In the genomic region with DNA sequence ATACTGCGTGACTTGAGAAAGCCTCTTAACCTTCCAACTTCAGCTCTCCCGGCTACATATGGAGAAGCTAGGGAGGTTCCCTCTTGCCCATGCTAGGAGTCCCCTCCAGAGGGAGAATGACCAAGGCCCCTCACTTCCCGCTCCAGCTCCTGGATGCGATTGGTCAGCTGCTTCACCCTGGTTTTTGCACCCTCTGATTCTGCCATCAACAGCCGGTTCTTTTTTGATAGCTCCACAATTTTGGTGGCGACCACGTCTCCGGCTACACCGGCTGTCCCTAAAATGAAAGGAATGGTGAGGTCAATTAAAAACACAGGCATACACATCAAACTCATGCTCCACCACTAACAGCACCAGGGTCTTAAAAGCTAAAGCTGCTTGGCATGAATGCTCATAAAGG, we compare ENCODE assay signal across 1 cellular context.
TF ChIP-seq lines count a peak whose summit lies in the region.

No MANE protein-coding gene starts in this region.

TF ChIP-seq in HepG2, 621 proteins besides CTCF, POLR2A, EP300 and RAD21:
- no peak for TF ChIP-seq ZNF446 (CRISPR knock-in tag; IDR thresholded peaks at IDR 0.05)
- TF ChIP-seq MAF1 (CRISPR knock-in tag; IDR thresholded peaks at IDR 0.05; ENCODE audit: borderline replicate concordance): no peak
- TF ChIP-seq KDM2A (CRISPR knock-in tag; IDR thresholded peaks at IDR 0.05; ENCODE audit: borderline replicate concordance, low read depth): no peak
- no peak for TF ChIP-seq AGO2 (optimal IDR thresholded peaks at IDR 0.05; ENCODE audit: low read depth, low read length)
- TF ChIP-seq ZNF878 (CRISPR knock-in tag; IDR thresholded peaks at IDR 0.05): no peak
- no peak for TF ChIP-seq ZMAT5 (CRISPR knock-in tag; IDR thresholded peaks at IDR 0.05; ENCODE audit: borderline replicate concordance, low read depth)
- no peak for TF ChIP-seq ZNF792 (CRISPR knock-in tag; IDR thresholded peaks at IDR 0.05)
- TF ChIP-seq PRMT3 (CRISPR knock-in tag; IDR thresholded peaks at IDR 0.05; ENCODE audit: borderline replicate concordance, low read depth): no peak
- no peak for TF ChIP-seq SPEN (CRISPR knock-in tag; IDR thresholded peaks at IDR 0.05; ENCODE audit: low read depth)
- no peak for TF ChIP-seq ZNF512B (CRISPR knock-in tag; IDR thresholded peaks at IDR 0.05; ENCODE audit: borderline replicate concordance)
- TF ChIP-seq SKI (IDR thresholded peaks at IDR 0.05; ENCODE audit: partially characterized antibody): no peak
- TF ChIP-seq RFXANK (CRISPR knock-in tag; IDR thresholded peaks at IDR 0.05): no peak
- no peak for TF ChIP-seq CCDC6 (CRISPR knock-in tag; IDR thresholded peaks at IDR 0.05)
- TF ChIP-seq NFYB (CRISPR knock-in tag; IDR thresholded peaks at IDR 0.05): no peak
- TF ChIP-seq, protein P1, sequence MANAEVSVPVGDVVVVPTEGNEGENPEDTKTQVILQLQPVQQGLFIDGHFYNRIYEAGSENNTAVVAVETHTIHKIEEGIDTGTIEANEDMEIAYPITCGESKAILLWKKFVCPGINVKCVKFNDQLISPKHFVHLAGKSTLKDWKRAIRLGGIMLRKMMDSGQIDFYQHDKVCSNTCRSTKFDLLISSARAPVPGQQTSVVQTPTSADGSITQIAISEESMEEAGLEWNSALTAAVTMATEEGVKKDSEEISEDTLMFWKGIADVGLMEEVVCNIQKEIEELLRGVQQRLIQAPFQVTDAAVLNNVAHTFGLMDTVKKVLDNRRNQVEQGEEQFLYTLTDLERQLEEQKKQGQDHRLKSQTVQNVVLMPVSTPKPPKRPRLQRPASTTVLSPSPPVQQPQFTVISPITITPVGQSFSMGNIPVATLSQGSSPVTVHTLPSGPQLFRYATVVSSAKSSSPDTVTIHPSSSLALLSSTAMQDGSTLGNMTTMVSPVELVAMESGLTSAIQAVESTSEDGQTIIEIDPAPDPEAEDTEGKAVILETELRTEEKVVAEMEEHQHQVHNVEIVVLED (CRISPR knock-in tag; IDR thresholded peaks at IDR 0.05; ENCODE audit: borderline replicate concordance): no peak
- no peak for TF ChIP-seq CENPX (CRISPR knock-in tag; IDR thresholded peaks at IDR 0.05)
- TF ChIP-seq, protein P2, sequence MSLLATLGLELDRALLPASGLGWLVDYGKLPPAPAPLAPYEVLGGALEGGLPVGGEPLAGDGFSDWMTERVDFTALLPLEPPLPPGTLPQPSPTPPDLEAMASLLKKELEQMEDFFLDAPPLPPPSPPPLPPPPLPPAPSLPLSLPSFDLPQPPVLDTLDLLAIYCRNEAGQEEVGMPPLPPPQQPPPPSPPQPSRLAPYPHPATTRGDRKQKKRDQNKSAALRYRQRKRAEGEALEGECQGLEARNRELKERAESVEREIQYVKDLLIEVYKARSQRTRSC (CRISPR knock-in tag; IDR thresholded peaks at IDR 0.05; ENCODE audit: low read depth): no peak
